In genomic region chr21:42317341-42317741, GRCh38 we compare ENCODE assay signal across 1 cellular context.
TF ChIP-seq lines count a peak whose summit lies in the region.

No MANE protein-coding gene starts in this region.

TF ChIP-seq in GM23338, 12 proteins besides CTCF, POLR2A, EP300 and RAD21:
- TF ChIP-seq POLR2AphosphoS5 (IDR thresholded peaks at IDR 0.05; ENCODE audit: low read depth): no peak
- TF ChIP-seq EZH2phosphoT487 (IDR thresholded peaks at IDR 0.05; ENCODE audit: unreplicated experiment): no peak
- no peak for TF ChIP-seq ZNF331 (CRISPR knock-in tag; IDR thresholded peaks at IDR 0.05; ENCODE audit: low read depth)
TF ChIP-seq in GM23338: peak in this region for 0.
